ENCODE assay signal across 1 cellular context in the genomic region with DNA sequence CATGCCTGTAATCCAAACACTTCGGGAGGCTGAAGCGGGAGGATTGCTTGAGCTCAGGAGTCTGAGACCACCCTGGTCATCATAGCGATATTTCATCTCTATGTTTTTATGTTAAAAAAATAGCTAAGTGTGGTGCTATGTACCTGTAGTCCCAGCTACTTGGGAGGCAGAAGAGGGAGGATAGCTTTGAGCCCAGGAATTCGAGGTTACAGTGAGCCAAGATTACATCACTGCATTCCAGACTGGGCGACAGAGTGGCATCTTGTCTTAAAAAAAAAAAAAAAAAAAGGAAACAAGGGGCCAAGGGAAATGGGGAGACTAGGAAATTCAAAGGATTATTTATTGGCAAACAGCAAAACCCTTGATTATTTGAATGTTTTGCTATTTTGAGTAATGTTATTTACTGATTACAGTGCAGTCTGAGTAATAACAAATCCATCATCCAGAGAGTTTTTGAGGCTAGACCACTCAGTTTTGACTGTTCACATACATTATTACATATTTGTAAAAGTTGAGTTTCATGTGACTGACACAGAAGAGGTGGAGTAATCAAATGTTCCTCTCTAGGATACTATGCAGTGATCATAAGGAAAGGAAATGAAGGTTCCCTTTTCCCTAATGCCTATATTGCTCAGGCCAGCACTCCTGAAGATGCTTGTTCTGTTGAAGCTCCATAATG.
TF ChIP-seq lines count a peak whose summit lies in the region.

No MANE protein-coding gene starts in this region.

TF ChIP-seq in GM23338, 12 proteins besides CTCF, POLR2A, EP300 and RAD21 (continued from another document):
- TF ChIP-seq REST (IDR thresholded peaks at IDR 0.05; ENCODE audit: unreplicated experiment) (no peak), ZNF331 (CRISPR knock-in tag; IDR thresholded peaks at IDR 0.05; ENCODE audit: low read depth) (no peak), STAT1 (IDR thresholded peaks at IDR 0.05; ENCODE audit: unreplicated experiment) (no peak), EZH2 (IDR thresholded peaks at IDR 0.05; ENCODE audit: low read depth, unreplicated experiment) (no peak), EZH2phosphoT487 (IDR thresholded peaks at IDR 0.05; ENCODE audit: unreplicated experiment) (no peak), CREB1 (CRISPR knock-in tag; IDR thresholded peaks at IDR 0.05; ENCODE audit: low read depth) (no peak), POLR2AphosphoS5 (IDR thresholded peaks at IDR 0.05; ENCODE audit: low read depth) (no peak), ZNF462 (CRISPR knock-in tag; IDR thresholded peaks at IDR 0.05) (no peak), NANOG (IDR thresholded peaks at IDR 0.05; ENCODE audit: borderline replicate concordance) (no peak), ZNF114 (CRISPR knock-in tag; IDR thresholded peaks at IDR 0.05) (no peak)
